In the genomic region with DNA sequence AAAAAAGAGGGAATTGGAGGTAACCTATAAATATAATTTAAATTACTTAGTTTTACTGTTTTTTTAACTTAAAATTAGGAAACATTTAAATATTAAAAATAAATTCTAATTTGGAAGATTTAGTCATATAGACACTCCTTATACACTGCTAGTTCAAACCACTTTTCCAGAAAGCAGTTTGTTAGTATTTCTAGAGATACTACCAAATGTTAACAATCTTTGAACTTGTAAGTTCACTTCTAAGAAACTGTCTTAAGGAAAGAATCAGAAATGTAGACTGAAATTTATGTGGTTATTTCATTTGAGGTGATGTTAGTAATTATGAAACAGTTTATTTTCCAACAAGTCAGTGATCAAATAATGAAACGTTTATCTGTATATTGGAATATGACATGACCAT, we compare ENCODE assay signal across 18 cellular contexts.
"Had no signal": no experiment of that assay in that cellular context is flagged by ENCODE, and none has a peak within 500 bp of the region (broad histone marks: within the 10 kb centered on the region; RNA-seq: fewer than 3 reads in every experiment).

No MANE protein-coding gene starts in this region.

- H3K27ac Mint-ChIP-seq: dendritic cell treated with granulocyte-macrophage colony-stimulating factor and Interleukin-4, amounts not matched to agents 40 ng/mL and 50 ng/mL, for 4 days; effector memory CD8-positive, alpha-beta T cell; nephron progenitor cell had no signal

- ATAC-seq: effector memory CD8-positive, alpha-beta T cell; gastrocnemius medialis; heart right ventricle; left lobe of liver; naive thymus-derived CD4-positive, alpha-beta T cell; sciatic nerve had no signal

- H3K27me3 Mint-ChIP-seq: dendritic cell treated with granulocyte-macrophage colony-stimulating factor and Interleukin-4, amounts not matched to agents 40 ng/mL and 50 ng/mL, for 4 days; effector memory CD8-positive, alpha-beta T cell; naive thymus-derived CD4-positive, alpha-beta T cell had no signal

- H3K4me1 Mint-ChIP-seq: nephron progenitor cell had no signal

- H3K4me3 Mint-ChIP-seq: dendritic cell treated with granulocyte-macrophage colony-stimulating factor and Interleukin-4, amounts not matched to agents 40 ng/mL and 50 ng/mL, for 4 days; effector memory CD8-positive, alpha-beta T cell; naive thymus-derived CD4-positive, alpha-beta T cell; nephron progenitor cell had no signal

- DNase-seq: effector memory CD8-positive, alpha-beta T cell; gastrocnemius medialis; heart right ventricle; hypothalamus; mammary epithelial cell; naive thymus-derived CD4-positive, alpha-beta T cell; nephron progenitor cell; spleen; stimulated activated CD4-positive, alpha-beta T cell treated with anti-CD3 and anti-CD28 coated beads, Interleukin-15, amount 100 ng/mL, for 24 hours; stimulated activated CD4-positive, alpha-beta T cell treated with anti-CD3 and anti-CD28 coated beads, Interleukin-1b, Interleukin-23, amount 100 ng/mL, for 48 hours; stimulated activated CD4-positive, alpha-beta T cell treated with anti-CD3 and anti-CD28 coated beads, Interleukin-4, amount 100 ng/mL, for 24 hours; stimulated activated naive CD4-positive, alpha-beta T cell; tibial artery; upper lobe of left lung; uterus had no signal

- H3K9me3 Mint-ChIP-seq: dendritic cell treated with granulocyte-macrophage colony-stimulating factor and Interleukin-4, amounts not matched to agents 40 ng/mL and 50 ng/mL, for 4 days; effector memory CD8-positive, alpha-beta T cell had no signal
